Comparison of ENCODE assay signal across 20 cellular contexts in the genomic region with DNA sequence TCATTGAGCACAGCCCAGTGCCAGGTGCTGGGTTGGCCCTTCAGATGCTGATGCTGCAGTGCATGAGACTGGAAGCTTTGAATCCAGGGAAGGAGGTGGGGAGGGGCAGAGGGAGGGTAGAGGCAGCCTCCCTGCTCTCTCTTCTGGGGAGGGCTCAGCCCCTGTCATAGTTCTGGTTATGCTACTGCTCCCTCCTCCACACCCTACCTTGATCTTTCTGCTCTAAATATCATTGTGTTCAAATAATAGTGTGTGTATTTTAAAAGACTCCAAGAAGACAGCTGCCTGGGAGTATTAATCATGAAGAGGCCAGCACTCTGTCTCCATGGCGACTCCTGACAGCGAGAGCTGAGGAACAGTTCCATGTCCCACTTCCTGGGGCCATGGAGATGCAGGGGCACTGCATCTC. TPM values are rescaled to one million over a fixed set of nuclear protein-coding genes. Genes with fewer than 3 reads are reported as not detected.
DNase-seq lines count a peak whose midpoint lies in the region; ATAC-seq and TF ChIP-seq lines count a peak whose summit lies in the region.
"Had no signal": no experiment of that assay in that cellular context is flagged by ENCODE, and none has a peak within 500 bp of the region (broad histone marks: within the 10 kb centered on the region; RNA-seq: fewer than 3 reads in every experiment).

No MANE protein-coding gene starts in this region.

- H3K4me1 Mint-ChIP-seq in T-cell = peaks cover 0 to 9% (median 7%) of the 10 kb centered on the region in 3 donors

- H3K4me2 ChIP-seq in neural cell (ENCODE audit: low read length) = peak overlapping the region; percentile 75

- H3K9me2 ChIP-seq in neural cell (ENCODE audit: insufficient read depth, low read length) = no peaks in the 10 kb centered on the region

- no peak for TF ChIP-seq CTCF in neural cell (IDR thresholded peaks at IDR 0.05; ENCODE audit: poor library complexity, severe bottlenecking)

- no peak for ATAC-seq in T-cell (replicated peaks in 1 of 4)
- ATAC-seq in HG02885 (IDR thresholded peaks at IDR 0.05; ENCODE audit: poor library complexity, unreplicated experiment) = no peak
- no peak for ATAC-seq in GM21360 (IDR thresholded peaks at IDR 0.05; ENCODE audit: unreplicated experiment)
- ATAC-seq: HCT116, left lung had no signal

- peak overlapping the region; percentile 52 for H2AFZ ChIP-seq in neural cell (ENCODE audit: low read depth, low read length)

- no peak overlapping the region for H3K9ac ChIP-seq in adipocyte (ENCODE audit: low read length)
- H3K9ac ChIP-seq in neural cell (ENCODE audit: low read length) = peak overlapping the region; percentile 60

- POLR2A ChIA-PET in T-cell (lab: Charles Lee) = no interaction called here

- no peaks in the 10 kb centered on the region for H3K36me3 Mint-ChIP-seq in T-cell
- H3K36me3 Mint-ChIP-seq: CD4-positive, alpha-beta memory T cell had no signal

- peaks cover 57 to 65% of the 10 kb centered on the region in 2 donors for H3K27me3 Mint-ChIP-seq in T-cell

- H3K9me3 Mint-ChIP-seq in T-cell = no peaks in the 10 kb centered on the region
- H3K9me3 Mint-ChIP-seq: CD4-positive, alpha-beta memory T cell; stimulated activated naive CD8-positive, alpha-beta T cell treated with anti-CD3 and anti-CD28 coated beads, Interleukin-15, Interleukin-2, amounts not matched to agents 100 ng/mL and 50 ng/mL, for 24 hours; T-helper 2 cell treated with Interferon-gamma antibody and Interleukin-4, amounts not matched to agents 5 μg/mL and 100 μg/mL, for 36 hours had no signal

- no peak overlapping the region for H3K4me3 ChIP-seq in adipocyte (ENCODE audit: low read length)
- H3K4me3 ChIP-seq in neural cell (ENCODE audit: low read length) = peak overlapping the region; percentile 57
- H3K4me3 ChIP-seq: left lung had no signal

- DNase-seq in NCI-H2107 treated with DMSO at 0.1 percent for 48 hours (lab: John Stamatoyannopoulos, UW; ENCODE audit: unreplicated experiment) (peak; percentile 39), NCI-H2107 (lab: John Stamatoyannopoulos, UW) (no peak), NCI-H1417 treated with DMSO at 0.1 percent for 48 hours (lab: John Stamatoyannopoulos, UW) (peak; percentile 66), adipocyte (ENCODE audit: low read depth) (peak; percentile 29), T-cell (no peak)
- DNase-seq: activated CD4-positive, CD25-positive, alpha-beta regulatory T cell treated with anti-CD3 and anti-CD28 coated beads, Interleukin-2, amount 50 U/mL, for 72 hours; activated naive CD4-positive, alpha-beta T cell; CD4-positive, alpha-beta memory T cell; effector CD4-positive, alpha-beta T cell; left lung; stimulated activated CD4-positive, alpha-beta T cell treated with anti-CD3 and anti-CD28 coated beads, Interleukin-12 subunit alpha, Interleukin-12 subunit beta, amount 100 ng/mL, for 4 hours had no signal

- TF ChIP-seq RAD21 in neural cell (conservative IDR thresholded peaks at IDR 0.05) = peak; percentile 17

- H3K4me1 ChIP-seq in adipocyte (ENCODE audit: control insufficient read depth, insufficient read depth, low read length) = peaks cover 4% of the 10 kb centered on the region

- H3F3A ChIP-seq in neural cell (ENCODE audit: insufficient read depth, low read length, poor library complexity, severe bottlenecking) = peaks cover 8% of the 10 kb centered on the region

- TF ChIP-seq EP300 in neural cell (conservative IDR thresholded peaks at IDR 0.05; ENCODE audit: poor library complexity, severe bottlenecking) = peak; percentile 78

- H3K36me3 ChIP-seq in adipocyte (ENCODE audit: control insufficient read depth, insufficient read depth, low read length, severe bottlenecking) = no peaks in the 10 kb centered on the region
- no peaks in the 10 kb centered on the region for H3K36me3 ChIP-seq in neural cell (ENCODE audit: insufficient read depth, low read length)
- H3K36me3 ChIP-seq: left lung had no signal

- H3K27me3 ChIP-seq in adipocyte (replicated peaks; ENCODE audit: control insufficient read depth, insufficient read depth, low read length) (peaks cover 54% of the 10 kb centered on the region), neural cell (ENCODE audit: insufficient read depth, low read depth, low read length) (peaks cover 37% of the 10 kb centered on the region)

- H3K27ac ChIP-seq in neural cell (ENCODE audit: low read length) = peak overlapping the region; percentile 90
- H3K27ac ChIP-seq: left lung, RWPE1 had no signal

- H4K20me1 ChIP-seq in neural cell (ENCODE audit: insufficient read depth) = no peaks in the 10 kb centered on the region

- no peak overlapping the region for H3K4me3 Mint-ChIP-seq in T-cell
- H3K4me3 Mint-ChIP-seq: CD4-positive, alpha-beta memory T cell; stimulated activated naive CD8-positive, alpha-beta T cell treated with anti-CD3 and anti-CD28 coated beads, Interleukin-15, Interleukin-2, amounts not matched to agents 100 ng/mL and 50 ng/mL, for 24 hours; T-helper 2 cell treated with Interferon-gamma antibody and Interleukin-4, amounts not matched to agents 5 μg/mL and 100 μg/mL, for 36 hours had no signal

- H3K9me3 ChIP-seq in adipocyte (ENCODE audit: control insufficient read depth, low read length) (peaks cover 3% of the 10 kb centered on the region), neural cell (ENCODE audit: low read length) (no peaks in the 10 kb centered on the region)
- H3K9me3 ChIP-seq: left lung had no signal

- no peak overlapping the region for H3K27ac Mint-ChIP-seq in T-cell
- H3K27ac Mint-ChIP-seq: CD4-positive, alpha-beta memory T cell; stimulated activated naive CD8-positive, alpha-beta T cell treated with anti-CD3 and anti-CD28 coated beads, Interleukin-15, Interleukin-2, amounts not matched to agents 100 ng/mL and 50 ng/mL, for 24 hours; T-helper 2 cell treated with Interferon-gamma antibody and Interleukin-4, amounts not matched to agents 5 μg/mL and 100 μg/mL, for 36 hours had no signal

- H3K79me2 ChIP-seq in neural cell (replicated peaks; ENCODE audit: insufficient read depth, low read length) = no peaks in the 10 kb centered on the region

- CTCF ChIA-PET in T-cell (lab: Charles Lee) = interaction anchor here (0.6 kb wide), 2 partner anchors 60 to 88 kb away, joined by 3 read pairs; no protein-coding TSS in a partner anchor

TF ChIP-seq in neural cell, 6 proteins besides CTCF, POLR2A, EP300 and RAD21:
- TF ChIP-seq POLR2AphosphoS5 (IDR thresholded peaks at IDR 0.05) (peak; percentile 59), SMC3 (conservative IDR thresholded peaks at IDR 0.05; ENCODE audit: poor library complexity) (peak; percentile 17), MXI1 (conservative IDR thresholded peaks at IDR 0.05; ENCODE audit: poor library complexity, severe bottlenecking) (no peak), TAF1 (IDR thresholded peaks at IDR 0.05; ENCODE audit: low read depth) (no peak), EZH2 (IDR thresholded peaks at IDR 0.05; ENCODE audit: borderline replicate concordance, insufficient read depth, low read length, poor library complexity, severe bottlenecking) (no peak)
- TF ChIP-seq, protein P1, sequence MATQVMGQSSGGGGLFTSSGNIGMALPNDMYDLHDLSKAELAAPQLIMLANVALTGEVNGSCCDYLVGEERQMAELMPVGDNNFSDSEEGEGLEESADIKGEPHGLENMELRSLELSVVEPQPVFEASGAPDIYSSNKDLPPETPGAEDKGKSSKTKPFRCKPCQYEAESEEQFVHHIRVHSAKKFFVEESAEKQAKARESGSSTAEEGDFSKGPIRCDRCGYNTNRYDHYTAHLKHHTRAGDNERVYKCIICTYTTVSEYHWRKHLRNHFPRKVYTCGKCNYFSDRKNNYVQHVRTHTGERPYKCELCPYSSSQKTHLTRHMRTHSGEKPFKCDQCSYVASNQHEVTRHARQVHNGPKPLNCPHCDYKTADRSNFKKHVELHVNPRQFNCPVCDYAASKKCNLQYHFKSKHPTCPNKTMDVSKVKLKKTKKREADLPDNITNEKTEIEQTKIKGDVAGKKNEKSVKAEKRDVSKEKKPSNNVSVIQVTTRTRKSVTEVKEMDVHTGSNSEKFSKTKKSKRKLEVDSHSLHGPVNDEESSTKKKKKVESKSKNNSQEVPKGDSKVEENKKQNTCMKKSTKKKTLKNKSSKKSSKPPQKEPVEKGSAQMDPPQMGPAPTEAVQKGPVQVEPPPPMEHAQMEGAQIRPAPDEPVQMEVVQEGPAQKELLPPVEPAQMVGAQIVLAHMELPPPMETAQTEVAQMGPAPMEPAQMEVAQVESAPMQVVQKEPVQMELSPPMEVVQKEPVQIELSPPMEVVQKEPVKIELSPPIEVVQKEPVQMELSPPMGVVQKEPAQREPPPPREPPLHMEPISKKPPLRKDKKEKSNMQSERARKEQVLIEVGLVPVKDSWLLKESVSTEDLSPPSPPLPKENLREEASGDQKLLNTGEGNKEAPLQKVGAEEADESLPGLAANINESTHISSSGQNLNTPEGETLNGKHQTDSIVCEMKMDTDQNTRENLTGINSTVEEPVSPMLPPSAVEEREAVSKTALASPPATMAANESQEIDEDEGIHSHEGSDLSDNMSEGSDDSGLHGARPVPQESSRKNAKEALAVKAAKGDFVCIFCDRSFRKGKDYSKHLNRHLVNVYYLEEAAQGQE (IDR thresholded peaks at IDR 0.05; ENCODE audit: borderline replicate concordance) = peak; percentile 91
TF ChIP-seq in neural cell: peak in this region for 3.

RNA-seq across cellular contexts. Expression of a gene that starts 3.8 kb away (rescaled TPM):
- 0.90 TPM in 1 of 2 replicates, not detected in the other for polyA plus RNA-seq in neural cell
- polyA minus RNA-seq in neural cell = 0.69 and 1.2 TPM in 2 replicates
- under 1 TPM in 4 of 5 donors, not detected in 1; 0.09 to 0.35 (median 0.19) TPM for total RNA-seq in T-cell
- total RNA-seq: CD4-positive, alpha-beta memory T cell; left lung; posterior vena cava; urinary bladder had no signal
- polyA plus RNA-seq: CD4-positive, alpha-beta memory T cell had no signal

RNA-seq across cellular contexts. Expression of a gene that starts 12.9 kb away (rescaled TPM):
- polyA plus RNA-seq in neural cell = 6.0 and 6.7 TPM in 2 replicates
- 17.5 and 18.8 TPM in 2 replicates for polyA minus RNA-seq in neural cell
- total RNA-seq in T-cell = 10 to 100 TPM; 17.6 to 23.7 (median 19.6) TPM

Comparison
In these comparisons a context has a peak if more than half of its experiments do, and no peak if none do; other contexts are left out.
1. DNase-seq: peak in NCI-H2107 treated with DMSO at 0.1 percent for 48 hours (single experiment), NCI-H1417 treated with DMSO at 0.1 percent for 48 hours (single experiment) and adipocyte (single experiment); none in NCI-H2107 (single experiment) and T-cell (0 of 34).